In the genomic region with DNA sequence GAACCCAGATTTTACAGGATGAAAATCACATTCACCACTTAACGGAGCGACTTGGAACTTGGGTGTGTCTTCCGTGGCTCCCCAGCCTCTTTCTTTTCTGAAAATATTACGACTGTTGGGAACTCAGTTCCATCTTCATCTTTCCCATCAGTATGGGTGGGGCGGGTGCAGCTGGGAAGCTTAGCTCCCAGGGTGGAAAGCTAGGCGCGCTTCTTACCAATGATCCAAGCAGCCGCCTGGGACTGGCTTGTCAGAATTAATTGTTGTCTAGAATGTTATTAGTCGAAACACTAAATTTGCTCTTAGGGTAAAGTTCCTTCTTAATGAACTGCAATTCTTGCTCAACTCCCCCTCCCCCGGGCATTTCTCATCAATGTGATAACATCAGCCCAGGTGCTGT, we compare ENCODE assay signal across 29 cellular contexts.
"Had no signal": no experiment of that assay in that cellular context is flagged by ENCODE, and none has a peak within 500 bp of the region (broad histone marks: within the 10 kb centered on the region; RNA-seq: fewer than 3 reads in every experiment).

No MANE protein-coding gene starts in this region.

- H3K27ac ChIP-seq: epithelial cell of prostate, esophagus squamous epithelium, gastrocnemius medialis, pancreas, psoas muscle, right atrium auricular region, suprapubic skin, tibial nerve had no signal

- H3K27me3 Mint-ChIP-seq: activated CD4-positive, alpha-beta memory T cell treated with anti-CD3 and anti-CD28 coated beads for 36 hours; activated CD4-positive, alpha-beta T cell treated with anti-CD3 and anti-CD28 coated beads, Interleukin-2, amount 10 ng/mL, durations not matched to agents 24 days and 14 days; activated naive CD4-positive, alpha-beta T cell treated with anti-CD3 and anti-CD28 coated beads, Interleukin-2, amount 10 ng/mL, durations not matched to agents 7 days and 5 days; central memory CD8-positive, alpha-beta T cell had no signal

- H3K36me3 Mint-ChIP-seq: activated CD4-positive, alpha-beta memory T cell treated with anti-CD3 and anti-CD28 coated beads for 36 hours; activated naive CD4-positive, alpha-beta T cell treated with anti-CD3 and anti-CD28 coated beads, Interleukin-2, amount 10 ng/mL, durations not matched to agents 7 days and 5 days; mesothelial cell of epicardium; naive thymus-derived CD4-positive, alpha-beta T cell had no signal

- H3K9me3 ChIP-seq: esophagus squamous epithelium, gastrocnemius medialis, pancreas, psoas muscle, right atrium auricular region, suprapubic skin, tibial nerve had no signal

- H3K4me2 ChIP-seq: smooth muscle cell had no signal

- FAIRE-seq: endometrium, kidney, pancreas, urothelium cell line had no signal

- H3K4me3 ChIP-seq: esophagus squamous epithelium, gastrocnemius medialis, pancreas, psoas muscle, right atrium auricular region, smooth muscle cell, suprapubic skin, tibial nerve had no signal

- H3K9me3 Mint-ChIP-seq: activated CD4-positive, alpha-beta memory T cell treated with anti-CD3 and anti-CD28 coated beads for 36 hours; activated CD4-positive, alpha-beta T cell treated with anti-CD3 and anti-CD28 coated beads, Interleukin-2, amount 10 ng/mL, durations not matched to agents 24 days and 14 days; mesothelial cell of epicardium had no signal

- H3K36me3 ChIP-seq: esophagus squamous epithelium, gastrocnemius medialis, pancreas, right atrium auricular region, suprapubic skin, tibial nerve had no signal

- ATAC-seq: activated CD4-positive, CD25-positive, alpha-beta regulatory T cell treated with anti-CD3 and anti-CD28 coated beads, Interleukin-2, amount 50 U/mL, for 24 hours; gastrocnemius medialis; left colon; naive thymus-derived CD4-positive, alpha-beta T cell; pancreas; psoas muscle had no signal

- H3K4me3 Mint-ChIP-seq: activated CD4-positive, alpha-beta memory T cell treated with anti-CD3 and anti-CD28 coated beads for 36 hours; activated CD4-positive, alpha-beta T cell treated with anti-CD3 and anti-CD28 coated beads, Interleukin-2, amount 10 ng/mL, durations not matched to agents 24 days and 14 days; activated naive CD4-positive, alpha-beta T cell treated with anti-CD3 and anti-CD28 coated beads, Interleukin-2, amount 10 ng/mL, durations not matched to agents 7 days and 5 days; activated T-cell treated with anti-CD3 and anti-CD28 coated beads, Interleukin-2, amount 50 U/mL, for 24 hours; central memory CD8-positive, alpha-beta T cell; mesothelial cell of epicardium; naive thymus-derived CD4-positive, alpha-beta T cell had no signal

- H3K27ac Mint-ChIP-seq: activated CD4-positive, alpha-beta memory T cell treated with anti-CD3 and anti-CD28 coated beads for 36 hours; activated CD4-positive, alpha-beta T cell treated with anti-CD3 and anti-CD28 coated beads, Interleukin-2, amount 10 ng/mL, durations not matched to agents 24 days and 14 days; activated naive CD4-positive, alpha-beta T cell treated with anti-CD3 and anti-CD28 coated beads, Interleukin-2, amount 10 ng/mL, durations not matched to agents 7 days and 5 days; activated T-cell treated with anti-CD3 and anti-CD28 coated beads, Interleukin-2, amount 50 U/mL, for 24 hours; mesothelial cell of epicardium; naive thymus-derived CD4-positive, alpha-beta T cell had no signal

- H3K27me3 ChIP-seq: right atrium auricular region, tibial nerve had no signal

- DNase-seq: activated CD4-positive, alpha-beta memory T cell treated with anti-CD3 and anti-CD28 coated beads for 36 hours; activated CD4-positive, alpha-beta T cell treated with anti-CD3 and anti-CD28 coated beads, Interleukin-2, amount 10 ng/mL, durations not matched to agents 24 days and 14 days; activated CD8-positive, alpha-beta memory T cell treated with anti-CD3 and anti-CD28 coated beads, Interleukin-2, amount 50 U/mL, for 48 hours; activated gamma-delta T cell; activated naive CD4-positive, alpha-beta T cell treated with anti-CD3 and anti-CD28 coated beads, Interleukin-2, amount 10 ng/mL, durations not matched to agents 7 days and 5 days; activated T-cell treated with anti-CD3 and anti-CD28 coated beads, Interleukin-2, amount 50 U/mL, for 24 hours; amniotic stem cell; dermis blood vessel endothelial cell; effector CD4-positive, alpha-beta T cell; esophagus squamous epithelium; gastrocnemius medialis; glutamatergic neuron; hippocampal formation; kidney; left colon; naive thymus-derived CD4-positive, alpha-beta T cell; pancreas; psoas muscle; stimulated activated naive CD4-positive, alpha-beta T cell had no signal

- H3K4me1 Mint-ChIP-seq: activated CD4-positive, alpha-beta T cell treated with anti-CD3 and anti-CD28 coated beads, Interleukin-2, amount 10 ng/mL, durations not matched to agents 24 days and 14 days; activated naive CD4-positive, alpha-beta T cell treated with anti-CD3 and anti-CD28 coated beads, Interleukin-2, amount 10 ng/mL, durations not matched to agents 7 days and 5 days; central memory CD8-positive, alpha-beta T cell; naive thymus-derived CD4-positive, alpha-beta T cell had no signal

- H3K4me1 ChIP-seq: esophagus squamous epithelium, gastrocnemius medialis, pancreas, psoas muscle, tibial nerve had no signal
